ENCODE assay signal across 1 cellular context in the genomic region with DNA sequence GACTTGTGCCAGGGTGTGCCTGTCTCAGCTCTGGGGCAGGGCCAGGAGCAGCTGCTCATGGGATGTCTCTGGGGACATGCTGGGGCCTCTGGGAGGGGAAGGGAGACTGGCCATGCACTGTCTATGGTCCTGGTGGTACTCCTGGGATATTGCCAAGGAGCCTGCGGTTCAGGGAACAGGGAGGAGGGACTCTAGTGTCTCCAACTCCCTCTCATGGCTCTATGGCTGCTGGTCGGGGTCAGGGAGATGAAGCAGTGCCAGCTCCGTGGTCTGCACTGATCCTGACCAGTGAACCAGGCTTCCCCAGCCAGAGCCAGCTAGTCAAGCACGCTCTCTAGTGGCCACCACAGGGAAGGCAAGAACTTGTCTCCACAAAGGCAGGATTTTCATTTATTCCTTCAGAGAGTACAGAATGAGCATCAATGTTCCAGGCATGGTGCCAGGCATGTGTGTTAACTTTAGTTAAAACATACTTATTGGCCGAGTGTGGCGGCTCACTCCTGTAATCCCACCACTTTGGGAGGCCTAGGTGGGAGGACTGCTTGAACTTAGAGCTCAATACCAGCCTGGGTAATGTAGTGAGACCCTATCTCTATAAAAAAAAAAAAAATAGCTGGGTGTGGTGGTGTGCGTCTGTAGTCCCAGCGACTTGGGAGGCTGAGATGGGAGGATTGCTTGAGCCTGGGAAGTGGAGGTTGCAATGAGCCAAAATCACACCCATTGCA.
A peak's percentile ranks its signal among the peaks of the same experiment; 100 is the strongest.
TF ChIP-seq lines count a peak whose summit lies in the region.

No MANE protein-coding gene starts in this region.

TF ChIP-seq in GM12878, 131 proteins besides CTCF, POLR2A, EP300 and RAD21 (continued from another document):
- TF ChIP-seq, protein P1, sequence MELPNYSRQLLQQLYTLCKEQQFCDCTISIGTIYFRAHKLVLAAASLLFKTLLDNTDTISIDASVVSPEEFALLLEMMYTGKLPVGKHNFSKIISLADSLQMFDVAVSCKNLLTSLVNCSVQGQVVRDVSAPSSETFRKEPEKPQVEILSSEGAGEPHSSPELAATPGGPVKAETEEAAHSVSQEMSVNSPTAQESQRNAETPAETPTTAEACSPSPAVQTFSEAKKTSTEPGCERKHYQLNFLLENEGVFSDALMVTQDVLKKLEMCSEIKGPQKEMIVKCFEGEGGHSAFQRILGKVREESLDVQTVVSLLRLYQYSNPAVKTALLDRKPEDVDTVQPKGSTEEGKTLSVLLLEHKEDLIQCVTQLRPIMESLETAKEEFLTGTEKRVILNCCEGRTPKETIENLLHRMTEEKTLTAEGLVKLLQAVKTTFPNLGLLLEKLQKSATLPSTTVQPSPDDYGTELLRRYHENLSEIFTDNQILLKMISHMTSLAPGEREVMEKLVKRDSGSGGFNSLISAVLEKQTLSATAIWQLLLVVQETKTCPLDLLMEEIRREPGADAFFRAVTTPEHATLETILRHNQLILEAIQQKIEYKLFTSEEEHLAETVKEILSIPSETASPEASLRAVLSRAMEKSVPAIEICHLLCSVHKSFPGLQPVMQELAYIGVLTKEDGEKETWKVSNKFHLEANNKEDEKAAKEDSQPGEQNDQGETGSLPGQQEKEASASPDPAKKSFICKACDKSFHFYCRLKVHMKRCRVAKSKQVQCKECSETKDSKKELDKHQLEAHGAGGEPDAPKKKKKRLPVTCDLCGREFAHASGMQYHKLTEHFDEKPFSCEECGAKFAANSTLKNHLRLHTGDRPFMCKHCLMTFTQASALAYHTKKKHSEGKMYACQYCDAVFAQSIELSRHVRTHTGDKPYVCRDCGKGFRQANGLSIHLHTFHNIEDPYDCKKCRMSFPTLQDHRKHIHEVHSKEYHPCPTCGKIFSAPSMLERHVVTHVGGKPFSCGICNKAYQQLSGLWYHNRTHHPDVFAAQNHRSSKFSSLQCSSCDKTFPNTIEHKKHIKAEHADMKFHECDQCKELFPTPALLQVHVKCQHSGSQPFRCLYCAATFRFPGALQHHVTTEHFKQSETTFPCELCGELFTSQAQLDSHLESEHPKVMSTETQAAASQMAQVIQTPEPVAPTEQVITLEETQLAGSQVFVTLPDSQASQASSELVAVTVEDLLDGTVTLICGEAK (IDR thresholded peaks at IDR 0.05; ENCODE audit: borderline replicate concordance), result no peak
- TF ChIP-seq ZNF622 (IDR thresholded peaks at IDR 0.05) (no peak), YY1 (IDR thresholded peaks at IDR 0.05; ENCODE audit: low read depth, low read length) (peak; percentile 57; the same call in 1 of the 2 replicates), TCF12 (IDR thresholded peaks at IDR 0.05; ENCODE audit: low read depth, low read length) (no peak), TCF7 (IDR thresholded peaks at IDR 0.05; ENCODE audit: borderline replicate concordance) (no peak), MEF2B (IDR thresholded peaks at IDR 0.05; ENCODE audit: partially characterized antibody, poor library complexity, severe bottlenecking) (peak; percentile 32), IKZF1 (conservative IDR thresholded peaks at IDR 0.05) (0 out of 2 replicates have a peak, but pooled peaks have one; percentile 29), RFX5 (IDR thresholded peaks at IDR 0.05; ENCODE audit: low read depth, low read length) (no peak), NRF1 (conservative IDR thresholded peaks at IDR 0.05; ENCODE audit: low read depth, low read length) (no peak), NR2C1 (IDR thresholded peaks at IDR 0.05) (no peak), ESRRA (IDR thresholded peaks at IDR 0.05; ENCODE audit: low read length) (no peak), KDM1A (IDR thresholded peaks at IDR 0.05; ENCODE audit: borderline replicate concordance) (no peak), TAF1 (IDR thresholded peaks at IDR 0.05; ENCODE audit: borderline replicate concordance, low read depth, low read length) (no peak), CHD4 (IDR thresholded peaks at IDR 0.05) (no peak), RUNX3 (IDR thresholded peaks at IDR 0.05; ENCODE audit: low read length) (peak; percentile 44; the same call in 1 of the 2 replicates), ATF7 (IDR thresholded peaks at IDR 0.05; ENCODE audit: low read depth) (no peak), SMC3 (IDR thresholded peaks at IDR 0.05; ENCODE audit: borderline replicate concordance, low read length) (peak; percentile 94), RB1 (IDR thresholded peaks at IDR 0.05; ENCODE audit: borderline replicate concordance) (peak; percentile 62; the same call in 1 of the 2 replicates)
- TF ChIP-seq, protein P2, sequence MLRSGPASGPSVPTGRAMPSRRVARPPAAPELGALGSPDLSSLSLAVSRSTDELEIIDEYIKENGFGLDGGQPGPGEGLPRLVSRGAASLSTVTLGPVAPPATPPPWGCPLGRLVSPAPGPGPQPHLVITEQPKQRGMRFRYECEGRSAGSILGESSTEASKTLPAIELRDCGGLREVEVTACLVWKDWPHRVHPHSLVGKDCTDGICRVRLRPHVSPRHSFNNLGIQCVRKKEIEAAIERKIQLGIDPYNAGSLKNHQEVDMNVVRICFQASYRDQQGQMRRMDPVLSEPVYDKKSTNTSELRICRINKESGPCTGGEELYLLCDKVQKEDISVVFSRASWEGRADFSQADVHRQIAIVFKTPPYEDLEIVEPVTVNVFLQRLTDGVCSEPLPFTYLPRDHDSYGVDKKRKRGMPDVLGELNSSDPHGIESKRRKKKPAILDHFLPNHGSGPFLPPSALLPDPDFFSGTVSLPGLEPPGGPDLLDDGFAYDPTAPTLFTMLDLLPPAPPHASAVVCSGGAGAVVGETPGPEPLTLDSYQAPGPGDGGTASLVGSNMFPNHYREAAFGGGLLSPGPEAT (IDR thresholded peaks at IDR 0.05; ENCODE audit: low read depth), result no peak
- TF ChIP-seq, protein P3, sequence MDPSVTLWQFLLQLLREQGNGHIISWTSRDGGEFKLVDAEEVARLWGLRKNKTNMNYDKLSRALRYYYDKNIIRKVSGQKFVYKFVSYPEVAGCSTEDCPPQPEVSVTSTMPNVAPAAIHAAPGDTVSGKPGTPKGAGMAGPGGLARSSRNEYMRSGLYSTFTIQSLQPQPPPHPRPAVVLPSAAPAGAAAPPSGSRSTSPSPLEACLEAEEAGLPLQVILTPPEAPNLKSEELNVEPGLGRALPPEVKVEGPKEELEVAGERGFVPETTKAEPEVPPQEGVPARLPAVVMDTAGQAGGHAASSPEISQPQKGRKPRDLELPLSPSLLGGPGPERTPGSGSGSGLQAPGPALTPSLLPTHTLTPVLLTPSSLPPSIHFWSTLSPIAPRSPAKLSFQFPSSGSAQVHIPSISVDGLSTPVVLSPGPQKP (IDR thresholded peaks at IDR 0.05; ENCODE audit: low read depth, low read length), result no peak
- TF ChIP-seq, protein P4, sequence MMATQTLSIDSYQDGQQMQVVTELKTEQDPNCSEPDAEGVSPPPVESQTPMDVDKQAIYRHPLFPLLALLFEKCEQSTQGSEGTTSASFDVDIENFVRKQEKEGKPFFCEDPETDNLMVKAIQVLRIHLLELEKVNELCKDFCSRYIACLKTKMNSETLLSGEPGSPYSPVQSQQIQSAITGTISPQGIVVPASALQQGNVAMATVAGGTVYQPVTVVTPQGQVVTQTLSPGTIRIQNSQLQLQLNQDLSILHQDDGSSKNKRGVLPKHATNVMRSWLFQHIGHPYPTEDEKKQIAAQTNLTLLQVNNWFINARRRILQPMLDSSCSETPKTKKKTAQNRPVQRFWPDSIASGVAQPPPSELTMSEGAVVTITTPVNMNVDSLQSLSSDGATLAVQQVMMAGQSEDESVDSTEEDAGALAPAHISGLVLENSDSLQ (IDR thresholded peaks at IDR 0.05), result no peak
